ENCODE assay signal across 8 cellular contexts in genomic region chr12:57131896-57132744, GRCh38. TPM values are rescaled to one million over a fixed set of nuclear protein-coding genes. Genes with fewer than 3 reads are reported as not detected.
DNase-seq lines count a peak whose midpoint lies in the region; ATAC-seq and TF ChIP-seq lines count a peak whose summit lies in the region.

No MANE protein-coding gene starts in this region.

- H3K36me3 Mint-ChIP-seq in HFFc6 (ENCODE audit: low read depth) = peaks cover 24% of the 10 kb centered on the region

- in situ Hi-C loops in astrocyte of the spinal cord (cut with HindIII; ENCODE audit: low sequenced_read_pairs) = loop anchor here (5.0 kb wide), 1 partner anchor 40 kb away; no protein-coding TSS in a partner anchor

- no peaks in the 10 kb centered on the region for H3K9me3 ChIP-seq in liver (ENCODE audit: control insufficient read depth in 4 of 4, low read length in 3 of 4)
- no peaks in the 10 kb centered on the region for H3K9me3 ChIP-seq in suprapubic skin

- TF ChIP-seq EP300 in suprapubic skin (IDR thresholded peaks at IDR 0.05) = no peak

- DNase-seq in HFFc6 (no peak), astrocyte of the spinal cord (ENCODE audit: low read depth, low spot score) (no peak), suprapubic skin (ENCODE audit: low spot score in 2 of 2) (no peak), hippocampal formation (lab: John Stamatoyannopoulos, UW) (no peak), NAMALWA (ENCODE audit: low spot score) (no peak)

- no peak for TF ChIP-seq POLR2A in suprapubic skin (IDR thresholded peaks at IDR 0.05)

- H3K4me1 ChIP-seq in liver (ENCODE audit: control insufficient read depth in 4 of 4, insufficient read depth in 4 of 4, low read length in 3 of 4) (peaks cover 32 to 69% (median 60%) of the 10 kb centered on the region in 4 donors), suprapubic skin (peaks cover 85% of the 10 kb centered on the region)

- no peaks in the 10 kb centered on the region for H3K9me3 Mint-ChIP-seq in HFFc6

- H3K27me3 ChIP-seq in liver (ENCODE audit: control insufficient read depth in 4 of 4, insufficient read depth in 4 of 4, low read length in 3 of 4) (no peaks in the 10 kb centered on the region), suprapubic skin (no peaks in the 10 kb centered on the region)

- peak overlapping the region in 1 of 2 donors; percentile 44 for H3K9ac ChIP-seq in liver (ENCODE audit: low read depth in 1 of 2, low read length in 2 of 2)

- WGBS in liver = 62% methylated on average over 9 of the region's 9 CpGs
- WGBS in suprapubic skin = 51% methylated on average over 9 of the region's 9 CpGs

- H3K27ac Mint-ChIP-seq in HFFc6 = peak overlapping the region; percentile 84

- H3K4me3 ChIP-seq in astrocyte of the spinal cord (ENCODE audit: low read depth, low read length) = peak overlapping the region; percentile 88
- H3K4me3 ChIP-seq in liver (ENCODE audit: low read depth in 1 of 3, low read length in 3 of 3) = peak overlapping the region; percentile 24 to 78 (median 72)
- peak overlapping the region; percentile 19 for H3K4me3 ChIP-seq in suprapubic skin

- peaks cover 76% of the 10 kb centered on the region for H3K4me1 Mint-ChIP-seq in HFFc6 (ENCODE audit: low read depth)

- H3K27ac ChIP-seq in liver (ENCODE audit: low read depth in 1 of 2, low read length in 2 of 2) (peak overlapping the region; percentile 74 to 79), suprapubic skin (peak overlapping the region; percentile 95)

- peaks cover 0 to 2% (median 0%) of the 10 kb centered on the region in 4 donors for H3K36me3 ChIP-seq in liver (ENCODE audit: control insufficient read depth in 4 of 4, insufficient read depth in 3 of 4, low read depth in 1 of 4, low read length in 3 of 4)
- H3K36me3 ChIP-seq in suprapubic skin = no peaks in the 10 kb centered on the region

- TF ChIP-seq CTCF in HFFc6 (IDR thresholded peaks at IDR 0.05) (no peak), astrocyte of the spinal cord (IDR thresholded peaks at IDR 0.05; ENCODE audit: low read depth, low read length) (no peak), liver (IDR thresholded peaks at IDR 0.05; ENCODE audit: low read depth, low read length, missing input control) (no peak), suprapubic skin (IDR thresholded peaks at IDR 0.05) (no peak)

- ATAC-seq in HG02759 (IDR thresholded peaks at IDR 0.05; ENCODE audit: unreplicated experiment) (no peak), GM19395 (IDR thresholded peaks at IDR 0.05; ENCODE audit: unreplicated experiment) (no peak)

- peaks cover 9% of the 10 kb centered on the region for H3K27me3 Mint-ChIP-seq in HFFc6 (ENCODE audit: insufficient read depth)

- peak overlapping the region; percentile 96 for H3K4me3 Mint-ChIP-seq in HFFc6

- TF ChIP-seq RAD21 in liver (IDR thresholded peaks at IDR 0.05) = peak in 1 of 2 donors; percentile 4

TF ChIP-seq in liver, 16 proteins besides CTCF, POLR2A, EP300 and RAD21:
- TF ChIP-seq RXRA (IDR thresholded peaks at IDR 0.05) = no peak
- no peak for TF ChIP-seq ZBTB33 (IDR thresholded peaks at IDR 0.05)
- peak in 1 of 2 donors; percentile 13 for TF ChIP-seq EGR1 (IDR thresholded peaks at IDR 0.05; ENCODE audit: low read depth in 2 of 2)
- TF ChIP-seq GABPA (IDR thresholded peaks at IDR 0.05 in 1 of 2, conservative IDR thresholded peaks at IDR 0.05 in 1 of 2) = peak in 1 of 2 donors; percentile 29
- no peak for TF ChIP-seq FOXA1 (IDR thresholded peaks at IDR 0.05)
- TF ChIP-seq FOXA2 (IDR thresholded peaks at IDR 0.05) = no peak
- no peak for TF ChIP-seq ATF3 (IDR thresholded peaks at IDR 0.05)
- no peak for TF ChIP-seq TAF1 (conservative IDR thresholded peaks at IDR 0.05)
- TF ChIP-seq HNF4G (IDR thresholded peaks at IDR 0.05) = no peak
- TF ChIP-seq YY1 (IDR thresholded peaks at IDR 0.05) = no peak

RNA-seq across cellular contexts. Expression of gene LRP1, which starts 3.8 kb away (rescaled TPM):
- total RNA-seq in HFFc6 (2021; fragmentation: NEBNext Ultra II Directional; extraction: Animal tissue kit (Norgen Biotek cat#: 25700)) = 100 to 1,000 TPM; 187 to 332 (median 201) TPM
- total RNA-seq in liver (100 to 1,000 TPM; 151 to 375 TPM), suprapubic skin (100 to 1,000 TPM in 2 of 4 donors, 10 to 100 TPM in 2; 83.1 to 149 (median 106) TPM)
- 100 to 1,000 TPM in 1 of 2 donors, 10 to 100 TPM in 1; 87.5 to 127 TPM for polyA plus RNA-seq in liver

RNA-seq across cellular contexts. Expression of gene LRP1-AS, which starts 15.3 kb away (rescaled TPM):
- total RNA-seq in HFFc6 (2021; fragmentation: NEBNext Ultra II Directional; extraction: Animal tissue kit (Norgen Biotek cat#: 25700)) = not detected
- total RNA-seq in liver (not detected), suprapubic skin (not detected)
- polyA plus RNA-seq in liver = not detected

RNA-seq across cellular contexts. Expression of gene STAT6, which starts 21.0 kb away (rescaled TPM):
- 100 to 1,000 TPM in 1 of 6 experiments, 10 to 100 TPM in 5; 83.7 to 102 (median 93.5) TPM for total RNA-seq in HFFc6 (2021; fragmentation: NEBNext Ultra II Directional; extraction: Animal tissue kit (Norgen Biotek cat#: 25700))
- total RNA-seq in liver = 10 to 100 TPM; 27.4 to 54.0 TPM
- 10 to 100 TPM; 33.2 to 57.4 TPM for polyA plus RNA-seq in liver
- 100 to 1,000 TPM; 140 to 348 (median 183) TPM for total RNA-seq in suprapubic skin

RNA-seq across cellular contexts. Expression of gene NAB2, which starts 43.2 kb away (rescaled TPM):
- 10 to 100 TPM; 37.9 to 48.1 (median 44.8) TPM for total RNA-seq in HFFc6 (2021; fragmentation: NEBNext Ultra II Directional; extraction: Animal tissue kit (Norgen Biotek cat#: 25700))
- 1 to 10 TPM; 3.9 to 10.0 TPM for total RNA-seq in liver
- polyA plus RNA-seq in liver = 1 to 10 TPM; 1.9 to 8.6 TPM
- total RNA-seq in suprapubic skin = 10 to 100 TPM; 28.2 to 52.5 (median 36.9) TPM

RNA-seq across cellular contexts. Expression of gene NEMP1, which starts 53.5 kb away (rescaled TPM):
- total RNA-seq in HFFc6 (2021; fragmentation: NEBNext Ultra II Directional; extraction: Animal tissue kit (Norgen Biotek cat#: 25700)) = 10 to 100 TPM; 13.0 to 22.1 (median 20.7) TPM
- 10 to 100 TPM in 1 of 2 donors, 1 to 10 TPM in 1; 3.8 to 10.9 TPM for total RNA-seq in liver
- polyA plus RNA-seq in liver = 1 to 10 TPM; 1.4 to 2.5 TPM
- 10 to 100 TPM in 2 of 4 donors, 1 to 10 TPM in 2; 6.5 to 31.2 (median 9.5) TPM for total RNA-seq in suprapubic skin

Comparison
In these comparisons a context has a peak if more than half of its experiments do, and no peak if none do; other contexts are left out.
1. H3K4me3 ChIP-seq: peak in every context shown above with its lines; median percentile 88 in astrocyte of the spinal cord; 72 in liver; 19 in suprapubic skin.